Comparison of ENCODE assay signal across 16 cellular contexts in the genomic region with DNA sequence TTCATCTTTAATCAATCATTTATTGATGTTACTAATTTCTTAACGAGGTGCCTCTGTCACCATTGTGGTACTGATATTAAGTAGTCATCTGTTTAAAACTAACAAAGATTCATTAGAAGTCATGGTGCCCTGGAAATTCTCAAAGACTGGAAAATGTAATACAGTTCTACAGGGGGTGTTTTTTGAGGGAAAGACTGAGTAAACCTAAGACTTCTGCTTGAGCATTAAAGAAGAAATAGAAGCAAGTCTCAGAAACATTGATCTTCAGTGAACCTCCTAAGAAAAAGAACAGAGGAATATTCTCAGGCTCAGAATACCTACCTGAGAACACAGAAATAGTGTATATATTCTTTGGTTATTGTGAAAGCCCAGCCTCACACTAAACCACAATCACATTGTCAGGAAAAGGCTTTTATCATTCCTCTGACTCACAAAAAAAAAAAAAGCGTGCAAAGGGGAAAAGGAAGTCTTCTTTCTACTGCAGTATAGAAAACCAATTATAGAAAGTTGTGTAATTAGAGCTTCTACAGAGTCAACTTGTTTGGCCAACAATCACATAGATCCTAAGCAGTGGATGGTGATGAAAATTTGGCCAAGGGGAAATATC.
A peak's percentile ranks its signal among the peaks of the same experiment; 100 is the strongest.
DNase-seq lines count a peak whose midpoint lies in the region; ATAC-seq lines count a peak whose summit lies in the region.
"Had no signal": no experiment of that assay in that cellular context is flagged by ENCODE, and none has a peak within 500 bp of the region (broad histone marks: within the 10 kb centered on the region; RNA-seq: fewer than 3 reads in every experiment).

No MANE protein-coding gene starts in this region.

- peak overlapping the region; percentile 55 for H3K27ac Mint-ChIP-seq in activated T-cell treated with anti-CD3 and anti-CD28 coated beads, Interleukin-2, amount 50 U/mL, for 72 hours
- H3K27ac Mint-ChIP-seq in activated T-helper 2 cell treated with anti-CD3 and anti-CD28 coated beads, Interferon-gamma antibody, Interleukin-2, Interleukin-4, amounts not matched to agents 10 μg/mL and 5 μg/mL and 100 μg/mL, durations not matched to agents 14 hours and 24 hours and 36 hours = peak overlapping the region; percentile 18
- H3K27ac Mint-ChIP-seq: activated naive CD8-positive, alpha-beta T cell had no signal

- H3K27me3 Mint-ChIP-seq in activated T-cell treated with anti-CD3 and anti-CD28 coated beads, Interleukin-2, amount 50 U/mL, for 72 hours (ENCODE audit: low read depth) = no peaks in the 10 kb centered on the region
- H3K27me3 Mint-ChIP-seq in activated T-helper 2 cell treated with anti-CD3 and anti-CD28 coated beads, Interferon-gamma antibody, Interleukin-2, Interleukin-4, amounts not matched to agents 10 μg/mL and 5 μg/mL and 100 μg/mL, durations not matched to agents 14 hours and 24 hours and 36 hours (ENCODE audit: low read depth) = no peaks in the 10 kb centered on the region
- H3K27me3 Mint-ChIP-seq: activated naive CD8-positive, alpha-beta T cell had no signal

- H3K36me3 Mint-ChIP-seq in activated T-cell treated with anti-CD3 and anti-CD28 coated beads, Interleukin-2, amount 50 U/mL, for 72 hours (ENCODE audit: insufficient read depth in 2 of 2) = no peaks in the 10 kb centered on the region
- H3K36me3 Mint-ChIP-seq in activated T-helper 2 cell treated with anti-CD3 and anti-CD28 coated beads, Interferon-gamma antibody, Interleukin-2, Interleukin-4, amounts not matched to agents 10 μg/mL and 5 μg/mL and 100 μg/mL, durations not matched to agents 14 hours and 24 hours and 36 hours (ENCODE audit: low read depth) = no peaks in the 10 kb centered on the region
- H3K36me3 Mint-ChIP-seq: activated naive CD8-positive, alpha-beta T cell had no signal

- peak overlapping the region in 1 of 2 donors; percentile 44 for H3K4me3 Mint-ChIP-seq in activated T-cell treated with anti-CD3 and anti-CD28 coated beads, Interleukin-2, amount 50 U/mL, for 72 hours
- H3K4me3 Mint-ChIP-seq in activated T-helper 2 cell treated with anti-CD3 and anti-CD28 coated beads, Interferon-gamma antibody, Interleukin-2, Interleukin-4, amounts not matched to agents 10 μg/mL and 5 μg/mL and 100 μg/mL, durations not matched to agents 14 hours and 24 hours and 36 hours (ENCODE audit: low read depth) = no peak overlapping the region
- H3K4me3 Mint-ChIP-seq: activated naive CD8-positive, alpha-beta T cell had no signal

- H3K4me1 Mint-ChIP-seq in activated T-cell treated with anti-CD3 and anti-CD28 coated beads, Interleukin-2, amount 50 U/mL, for 72 hours (ENCODE audit: low read depth) = no peaks in the 10 kb centered on the region
- peaks cover 9% of the 10 kb centered on the region for H3K4me1 Mint-ChIP-seq in activated T-helper 2 cell treated with anti-CD3 and anti-CD28 coated beads, Interferon-gamma antibody, Interleukin-2, Interleukin-4, amounts not matched to agents 10 μg/mL and 5 μg/mL and 100 μg/mL, durations not matched to agents 14 hours and 24 hours and 36 hours (ENCODE audit: low read depth)

- peak in 1 of 2 donors; percentile 71 for ATAC-seq in activated T-cell treated with anti-CD3 and anti-CD28 coated beads, Interleukin-2, amount 50 U/mL, for 72 hours (replicated peaks in 1 of 2)
- ATAC-seq in GM18511 (IDR thresholded peaks at IDR 0.05; ENCODE audit: unreplicated experiment) = no peak
- ATAC-seq: gastroesophageal sphincter had no signal

- DNase-seq in activated T-cell treated with anti-CD3 and anti-CD28 coated beads, Interleukin-2, amount 50 U/mL, for 72 hours = no peak
- DNase-seq in activated T-cell treated with anti-CD3 and anti-CD28 coated beads, Interleukin-2, amount 50 U/mL, for 48 hours = no peak
- DNase-seq in NOMO-1 treated with DMSO at 0.1 percent for 48 hours (lab: John Stamatoyannopoulos, UW; ENCODE audit: unreplicated experiment) (peak; percentile 96), renal cortical epithelial cell (ENCODE audit: low read depth) (peak; percentile 18), glomerular visceral epithelial cell (ENCODE audit: extremely low spot score) (no peak)
- DNase-seq in activated T-helper 2 cell treated with anti-CD3 and anti-CD28 coated beads, Interferon-gamma antibody, Interleukin-2, Interleukin-4, amounts not matched to agents 10 μg/mL and 5 μg/mL and 100 μg/mL, durations not matched to agents 14 hours and 24 hours and 36 hours (ENCODE audit: low spot score) = no peak
- no peak for DNase-seq in stimulated activated CD8-positive, alpha-beta memory T cell treated with anti-CD3 and anti-CD28 coated beads, Interleukin-4, amount 100 ng/mL, for 48 hours
- DNase-seq: activated CD4-positive, alpha-beta T cell treated with anti-CD3 and anti-CD28 coated beads, Interleukin-2, amount 50 U/mL, for 4 hours; C1 segment of cervical spinal cord; NCI-H1417 treated with DMSO at 0.1 percent for 48 hours; NCI-H526 treated with DMSO at 0.1 percent for 48 hours; Peyer's patch; spleen had no signal

- H3K9me3 Mint-ChIP-seq in activated T-cell treated with anti-CD3 and anti-CD28 coated beads, Interleukin-2, amount 50 U/mL, for 72 hours = no peaks in the 10 kb centered on the region
- H3K9me3 Mint-ChIP-seq in activated T-helper 2 cell treated with anti-CD3 and anti-CD28 coated beads, Interferon-gamma antibody, Interleukin-2, Interleukin-4, amounts not matched to agents 10 μg/mL and 5 μg/mL and 100 μg/mL, durations not matched to agents 14 hours and 24 hours and 36 hours = no peaks in the 10 kb centered on the region

- intact Hi-C loops in activated T-helper 2 cell treated with anti-CD3 and anti-CD28 coated beads, Interferon-gamma antibody, Interleukin-2, Interleukin-4, amounts not matched to agents 10 μg/mL and 5 μg/mL and 100 μg/mL, durations not matched to agents 14 hours and 24 hours and 36 hours (cut with micrococcal nuclease) = no loop called here

Comparison
In these comparisons a context has a peak if more than half of its experiments do, and no peak if none do; other contexts are left out.
1. DNase-seq: peak in NOMO-1 treated with DMSO at 0.1 percent for 48 hours (single experiment) and renal cortical epithelial cell (single experiment); none in activated T-cell treated with anti-CD3 and anti-CD28 coated beads, Interleukin-2, amount 50 U/mL, for 72 hours (0 of 2), activated T-cell treated with anti-CD3 and anti-CD28 coated beads, Interleukin-2, amount 50 U/mL, for 48 hours (0 of 2), activated T-helper 2 cell treated with anti-CD3 and anti-CD28 coated beads, Interferon-gamma antibody, Interleukin-2, Interleukin-4, amounts not matched to agents 10 μg/mL and 5 μg/mL and 100 μg/mL, durations not matched to agents 14 hours and 24 hours and 36 hours (single experiment), glomerular visceral epithelial cell (single experiment) and stimulated activated CD8-positive, alpha-beta memory T cell treated with anti-CD3 and anti-CD28 coated beads, Interleukin-4, amount 100 ng/mL, for 48 hours (single experiment).